In genomic region chr6:98539669-98540207, GRCh38 we compare ENCODE assay signal across 11 cellular contexts.
DNase-seq lines count a peak whose midpoint lies in the region; ATAC-seq, FAIRE-seq and TF ChIP-seq lines count a peak whose summit lies in the region.
"Had no signal": no experiment of that assay in that cellular context is flagged by ENCODE, and none has a peak within 500 bp of the region (broad histone marks: within the 10 kb centered on the region; RNA-seq: fewer than 3 reads in every experiment).

No MANE protein-coding gene starts in this region.

- H3K4me1 ChIP-seq in colonic mucosa (no peaks in the 10 kb centered on the region), kidney (ENCODE audit: control insufficient read depth in 1 of 2, insufficient read depth in 1 of 2, low read depth in 1 of 2, low read length in 2 of 2) (no peaks in the 10 kb centered on the region)

- H3K27ac ChIP-seq in colonic mucosa = no peak overlapping the region
- H3K27ac ChIP-seq in kidney (ENCODE audit: low read depth in 2 of 2, low read length in 2 of 2) = no peak overlapping the region

- no peaks in the 10 kb centered on the region for H3K36me3 ChIP-seq in colonic mucosa
- no peaks in the 10 kb centered on the region for H3K36me3 ChIP-seq in MG63
- no peaks in the 10 kb centered on the region for H3K36me3 ChIP-seq in kidney (ENCODE audit: control insufficient read depth in 1 of 2, insufficient read depth in 2 of 2, low read length in 2 of 2)

- peak; percentile 24 for DNase-seq in DMS153 (lab: John Stamatoyannopoulos, UW)
- DNase-seq in RPMI8226 = peak; percentile 12
- no peak for DNase-seq in stimulated activated CD4-positive, alpha-beta T cell treated with anti-CD3 and anti-CD28 coated beads, Interleukin-15, amount 100 ng/mL, for 24 hours
- DNase-seq in colonic mucosa = no peak
- DNase-seq in MG63 = no peak
- no peak for DNase-seq in kidney
- DNase-seq: activated CD4-positive, alpha-beta T cell treated with anti-CD3 and anti-CD28 coated beads, Interleukin-2, amount 50 U/mL, for 48 hours; C1 segment of cervical spinal cord; NCI-H1930 had no signal

- H3K9ac ChIP-seq in colonic mucosa (ENCODE audit: low read depth in 2 of 2, low read length in 2 of 2) = no peak overlapping the region
- H3K9ac ChIP-seq in kidney (ENCODE audit: low read length in 2 of 2) = no peak overlapping the region

- H3K4me3 ChIP-seq in colonic mucosa = no peak overlapping the region
- H3K4me3 ChIP-seq in MG63 = no peak overlapping the region
- H3K4me3 ChIP-seq in kidney (ENCODE audit: low read length in 2 of 2) = no peak overlapping the region

- no peak for TF ChIP-seq CTCF in colonic mucosa (IDR thresholded peaks at IDR 0.05)
- no peak for TF ChIP-seq CTCF in kidney (IDR thresholded peaks at IDR 0.05; ENCODE audit: borderline replicate concordance, extremely low read depth, insufficient read depth)

- H3K27me3 ChIP-seq in colonic mucosa (no peaks in the 10 kb centered on the region), MG63 (no peaks in the 10 kb centered on the region)

- FAIRE-seq in kidney (lab: Jason Lieb, UNC) = no peak

- intact Hi-C loops in colonic mucosa (cut with DNase I) (no loop called here), kidney (cut with DNase I) (no loop called here)

- peak; percentile 65 for ATAC-seq in GM18907 (IDR thresholded peaks at IDR 0.05; ENCODE audit: unreplicated experiment)
- ATAC-seq in HG03103 (IDR thresholded peaks at IDR 0.05; ENCODE audit: low read depth, unreplicated experiment) = peak; percentile 85

- H3K9me3 ChIP-seq in colonic mucosa = no peaks in the 10 kb centered on the region
- no peaks in the 10 kb centered on the region for H3K9me3 ChIP-seq in MG63
- H3K9me3 ChIP-seq in kidney (ENCODE audit: control insufficient read depth in 1 of 2, low read length in 2 of 2) = no peaks in the 10 kb centered on the region

Comparison
In these comparisons a context has a peak if more than half of its experiments do, and no peak if none do; other contexts are left out.
1. DNase-seq: peak in DMS153 (single experiment) and RPMI8226 (single experiment); none in stimulated activated CD4-positive, alpha-beta T cell treated with anti-CD3 and anti-CD28 coated beads, Interleukin-15, amount 100 ng/mL, for 24 hours (single experiment), colonic mucosa (single experiment), MG63 (single experiment) and kidney (single experiment).